11 cellular contexts compared by ENCODE assay signal in genomic region chr4:2254665-2255500, GRCh38. TPM values are rescaled to one million over a fixed set of nuclear protein-coding genes. Genes with fewer than 3 reads are reported as not detected.
DNase-seq lines count a peak whose midpoint lies in the region; ATAC-seq and TF ChIP-seq lines count a peak whose summit lies in the region.
"Had no signal": no experiment of that assay in that cellular context is flagged by ENCODE, and none has a peak within 500 bp of the region (broad histone marks: within the 10 kb centered on the region; RNA-seq: fewer than 3 reads in every experiment).

No MANE protein-coding gene starts in this region.

- ATAC-seq in GM21619 (IDR thresholded peaks at IDR 0.05; ENCODE audit: unreplicated experiment): no peak
- no peak for ATAC-seq in esophagus mucosa

- H3K9me3 ChIP-seq in endodermal cell (ENCODE audit: control insufficient read depth, low read length): no peaks in the 10 kb centered on the region
- H3K9me3 ChIP-seq in osteoblast (ENCODE audit: low read depth, low read length): no peaks in the 10 kb centered on the region
- H3K9me3 ChIP-seq: BLaER1 had no signal

- H3K27me3 ChIP-seq in endodermal cell (ENCODE audit: control insufficient read depth, insufficient read depth, low read length, poor library complexity, severe bottlenecking) (no peaks in the 10 kb centered on the region), osteoblast (ENCODE audit: insufficient read depth, low read length) (no peaks in the 10 kb centered on the region)
- H3K27me3 ChIP-seq: BLaER1 had no signal

- no peak overlapping the region for H3K27ac ChIP-seq in endodermal cell (ENCODE audit: low read depth, low read length)
- no peak overlapping the region for H3K27ac ChIP-seq in osteoblast (ENCODE audit: low read depth, low read length)
- H3K27ac ChIP-seq: PC-9 had no signal

- peaks cover 23% of the 10 kb centered on the region for H3K36me3 Mint-ChIP-seq in endodermal cell (ENCODE audit: low read depth)

- H3K4me1 ChIP-seq in endodermal cell (ENCODE audit: control insufficient read depth, insufficient read depth, low read length) (peaks cover under 1% of the 10 kb centered on the region), osteoblast (ENCODE audit: insufficient read depth, low read length) (peaks cover 20% of the 10 kb centered on the region)

- 94 to 98% methylated on average over 16 to 32 of the region's 32 CpGs for WGBS in endodermal cell (ENCODE audit: insufficient coverage in 1 of 2, insufficient read length in 1 of 2), 2 experiments

- peaks cover 84% of the 10 kb centered on the region for H4K20me1 ChIP-seq in osteoblast (ENCODE audit: insufficient read depth, low read length)

- DNase-seq in stimulated activated CD4-positive, alpha-beta T cell treated with anti-CD3 and anti-CD28 coated beads, Interleukin-1b, Interleukin-23, amount 100 ng/mL, for 48 hours: peak; percentile 0
- no peak for DNase-seq in stimulated activated CD4-positive, alpha-beta T cell treated with anti-CD3 and anti-CD28 coated beads, Interleukin-12 subunit alpha, Interleukin-12 subunit beta, amount 100 ng/mL, for 4 hours
- peak; percentile 41 for DNase-seq in endodermal cell
- peak; percentile 83 for DNase-seq in osteoblast (ENCODE audit: insufficient read length, low spot score, missing footprints)
- DNase-seq in NCI-H524 treated with DMSO at 0.1 percent for 48 hours (lab: John Stamatoyannopoulos, UW): no peak
- no peak for DNase-seq in NCI-H2107 treated with DMSO at 0.1 percent for 48 hours (lab: John Stamatoyannopoulos, UW; ENCODE audit: unreplicated experiment)
- DNase-seq: NCI-H1105, PC-9 had no signal

- no peak for TF ChIP-seq CTCF in endodermal cell (conservative IDR thresholded peaks at IDR 0.05)
- no peak for TF ChIP-seq CTCF in osteoblast (IDR thresholded peaks at IDR 0.05; ENCODE audit: extremely low read depth, low read depth, low read length)

- no peak overlapping the region for H3K4me3 Mint-ChIP-seq in endodermal cell

- no peaks in the 10 kb centered on the region for H3K27me3 Mint-ChIP-seq in endodermal cell (ENCODE audit: insufficient read depth)

- H3K4me2 ChIP-seq in osteoblast (ENCODE audit: insufficient read depth, low read length): no peak overlapping the region
- H3K4me2 ChIP-seq: BLaER1, PC-9 had no signal

- no peak overlapping the region for H2AFZ ChIP-seq in osteoblast (ENCODE audit: low read length)
- H2AFZ ChIP-seq: PC-9 had no signal

- no peak overlapping the region for H3K9ac ChIP-seq in endodermal cell (ENCODE audit: extremely low read depth, low read length, poor library complexity, severe bottlenecking)

- no peaks in the 10 kb centered on the region for H3K9me3 Mint-ChIP-seq in endodermal cell

- H3K4me3 ChIP-seq in endodermal cell (ENCODE audit: low read length) (no peak overlapping the region), osteoblast (ENCODE audit: insufficient read depth, low read length) (no peak overlapping the region)
- H3K4me3 ChIP-seq: BLaER1, PC-9 had no signal

- H3K4me1 Mint-ChIP-seq in endodermal cell: no peaks in the 10 kb centered on the region

- H3K79me2 ChIP-seq in osteoblast (ENCODE audit: insufficient read depth, low read length): peaks cover 61% of the 10 kb centered on the region

- H3K27ac Mint-ChIP-seq in endodermal cell: no peak overlapping the region

- H3K36me3 ChIP-seq in endodermal cell (ENCODE audit: control insufficient read depth, insufficient read depth, low read length) (peaks cover 29% of the 10 kb centered on the region), osteoblast (ENCODE audit: insufficient read depth, low read length) (peaks cover 31% of the 10 kb centered on the region)

RNA-seq across cellular contexts. Expression of gene MXD4, which starts 7.0 kb away (rescaled TPM):
- total RNA-seq in endodermal cell (10 to 100 TPM; 46.0 to 78.8 TPM), osteoblast (53.3 and 56.8 TPM in 2 replicates), esophagus mucosa (21.1 TPM)
- 44.5 TPM for polyA plus RNA-seq in endodermal cell (2013, experiment 1 of 2)
- polyA plus RNA-seq in endodermal cell (2013, experiment 2 of 2): 46.2 TPM

RNA-seq across cellular contexts. Expression of gene HAUS3, which starts 13.0 kb away (rescaled TPM):
- total RNA-seq in endodermal cell: 10 to 100 TPM; 17.0 to 22.6 TPM
- polyA plus RNA-seq in endodermal cell (2013, experiment 1 of 2): 17.3 TPM
- polyA plus RNA-seq in endodermal cell (2013, experiment 2 of 2): 17.0 TPM
- 8.7 and 9.7 TPM in 2 replicates for total RNA-seq in osteoblast
- 5.7 TPM for total RNA-seq in esophagus mucosa

RNA-seq across cellular contexts. Expression of gene POLN, which starts 13.0 kb away (rescaled TPM):
- 1 to 10 TPM; 2.8 to 2.9 TPM for total RNA-seq in endodermal cell
- 1.0 TPM for polyA plus RNA-seq in endodermal cell (2013, experiment 1 of 2)
- 0.70 TPM for polyA plus RNA-seq in endodermal cell (2013, experiment 2 of 2)
- total RNA-seq in osteoblast: 2.9 and 4.1 TPM in 2 replicates
- total RNA-seq in esophagus mucosa: 1.1 TPM

Comparison
In these comparisons a context has a peak if more than half of its experiments do, and no peak if none do; other contexts are left out.
1. DNase-seq: peak in stimulated activated CD4-positive, alpha-beta T cell treated with anti-CD3 and anti-CD28 coated beads, Interleukin-1b, Interleukin-23, amount 100 ng/mL, for 48 hours (single experiment), endodermal cell (single experiment) and osteoblast (single experiment); none in stimulated activated CD4-positive, alpha-beta T cell treated with anti-CD3 and anti-CD28 coated beads, Interleukin-12 subunit alpha, Interleukin-12 subunit beta, amount 100 ng/mL, for 4 hours (single experiment), NCI-H524 treated with DMSO at 0.1 percent for 48 hours (single experiment) and NCI-H2107 treated with DMSO at 0.1 percent for 48 hours (single experiment).